12 cellular contexts compared by ENCODE assay signal in genomic region chr11:12418019-12418611, GRCh38. TPM values are rescaled to one million over a fixed set of nuclear protein-coding genes. Genes with fewer than 3 reads are reported as not detected.
A peak's percentile ranks its signal among the peaks of the same experiment; 100 is the strongest.
DNase-seq lines count a peak whose midpoint lies in the region; ATAC-seq, FAIRE-seq and TF ChIP-seq lines count a peak whose summit lies in the region.
"Had no signal": no experiment of that assay in that cellular context is flagged by ENCODE, and none has a peak within 500 bp of the region (broad histone marks: within the 10 kb centered on the region; RNA-seq: fewer than 3 reads in every experiment).

No MANE protein-coding gene starts in this region.

- H3K36me3 ChIP-seq in HepG2 (replicated peaks in 1 of 2; ENCODE audit: control insufficient read depth in 1 of 2, insufficient read depth in 2 of 2, low read length in 2 of 2) (no peaks in the 10 kb centered on the region), right lobe of liver (peaks cover 0 to 2% (median 0%) of the 10 kb centered on the region in 4 donors)
- H3K36me3 ChIP-seq: adrenal gland had no signal

- intact Hi-C loops in HepG2 (cut with micrococcal nuclease; ENCODE audit: unreplicated experiment) = no loop called here
- intact Hi-C loops in right lobe of liver (cut with DNase I) = no loop called here

- H3K27ac ChIP-seq in HepG2 (ENCODE audit: extremely low read length, insufficient read depth, low read length) (no peak overlapping the region), right lobe of liver (no peak overlapping the region)

- H3K36me3 Mint-ChIP-seq in nephron (ENCODE audit: low read depth) = peaks cover 5% of the 10 kb centered on the region

- no peak overlapping the region for H3K9ac ChIP-seq in HepG2 (ENCODE audit: insufficient read depth, low read depth, low read length)

- TF ChIP-seq POLR2A in HepG2 (IDR thresholded peaks at IDR 0.05; ENCODE audit: insufficient read depth in 1 of 2, low read depth in 2 of 2, low read length in 2 of 2) = no peak
- no peak for TF ChIP-seq POLR2A in right lobe of liver (IDR thresholded peaks at IDR 0.05)

- WGBS in HepG2 (ENCODE audit: low lambda C conversion rate) = 92% methylated on average over 7 of the region's 9 CpGs
- no CpG with 5 or more reads among the region's 9 CpGs for WGBS in right lobe of liver (ENCODE audit: insufficient coverage, low coverage, low lambda C conversion rate, missing lambda C conversion rate)

- H3K9me3 Mint-ChIP-seq in nephron = no peaks in the 10 kb centered on the region
- H3K9me3 Mint-ChIP-seq: nephron progenitor cell had no signal

- FAIRE-seq in HepG2 (lab: Jason Lieb, UNC) = no peak

- TF ChIP-seq EP300 in HepG2 (IDR thresholded peaks at IDR 0.05; ENCODE audit: low read depth in 2 of 2, low read length in 2 of 2) (no peak), HepG2 (CRISPR knock-in tag; IDR thresholded peaks at IDR 0.05; ENCODE audit: borderline replicate concordance) (no peak)

- TF ChIP-seq CTCF in HepG2 (CRISPR knock-in tag; IDR thresholded peaks at IDR 0.05) = no peak
- no peak for TF ChIP-seq CTCF in right lobe of liver (IDR thresholded peaks at IDR 0.05)
- TF ChIP-seq CTCF in nephron (IDR thresholded peaks at IDR 0.05; ENCODE audit: unreplicated experiment in 3 of 3) = no peak

- ATAC-seq in HepG2 (no peak), right lobe of liver (no peak)

- no peak overlapping the region for H2AFZ ChIP-seq in HepG2 (ENCODE audit: low read length)

- peaks cover 70% of the 10 kb centered on the region for H3K4me1 Mint-ChIP-seq in nephron

- no peak overlapping the region for H3K4me2 ChIP-seq in HepG2 (ENCODE audit: low read depth, low read length)

- POLR2A ChIA-PET in HepG2 (lab: Yijun Ruan, JAX) = no interaction called here

- no TSS peak for BruUV-seq in HepG2 (replicated peaks; lab: Mats Ljungman, UMichigan)

- H3K4me3 ChIP-seq in HepG2 (replicated peaks in 1 of 3; ENCODE audit: insufficient read depth in 1 of 3, low read depth in 2 of 3, low read length in 3 of 3) (no peak overlapping the region), right lobe of liver (no peak overlapping the region)
- H3K4me3 ChIP-seq: adrenal gland had no signal

- H3K4me3 Mint-ChIP-seq in nephron = no peak overlapping the region
- H3K4me3 Mint-ChIP-seq: nephron progenitor cell had no signal

- no peaks in the 10 kb centered on the region for H4K20me1 ChIP-seq in HepG2 (ENCODE audit: insufficient read depth, low read length)

- in situ Hi-C loops in HepG2 (cut with HindIII; ENCODE audit: extremely low pct_ligation_motif_present, low pct_unique_long_range_greater_than_20kb) = loop anchor here (10.0 kb wide), 1 partner anchor 63 kb away; no protein-coding TSS in a partner anchor

- H3K27me3 ChIP-seq in HepG2 (ENCODE audit: control insufficient read depth in 1 of 2, insufficient read depth in 2 of 2, low read length in 2 of 2) = no peaks in the 10 kb centered on the region
- H3K27me3 ChIP-seq in right lobe of liver = no peaks in the 10 kb centered on the region
- H3K27me3 ChIP-seq: adrenal gland had no signal

- H3K9me3 ChIP-seq in HepG2 (ENCODE audit: low read length) (no peaks in the 10 kb centered on the region), right lobe of liver (no peaks in the 10 kb centered on the region)
- H3K9me3 ChIP-seq: adrenal gland had no signal

- no peaks in the 10 kb centered on the region for H3K27me3 Mint-ChIP-seq in nephron (ENCODE audit: low read depth)

- no peak for TF ChIP-seq RAD21 in HepG2 (CRISPR knock-in tag; IDR thresholded peaks at IDR 0.05)

- no peaks in the 10 kb centered on the region for H3K79me2 ChIP-seq in HepG2 (ENCODE audit: insufficient read depth, low read length)

- H3K27ac Mint-ChIP-seq in nephron = peak overlapping the region in 2 of 3 experiments; percentile 42 to 66
- H3K27ac Mint-ChIP-seq: nephron progenitor cell had no signal

- no peaks in the 10 kb centered on the region for H3K4me1 ChIP-seq in HepG2 (ENCODE audit: insufficient read depth, low read length)
- H3K4me1 ChIP-seq in right lobe of liver = no peaks in the 10 kb centered on the region

- CTCF ChIA-PET in HepG2 (lab: Yijun Ruan, JAX; ENCODE audit: low intra/inter-chr PET ratio, low total read pairs) = no interaction called here

- DNase-seq in HepG2 (ENCODE audit: low spot score) (no peak), right lobe of liver (no peak), epidermal melanocyte (ENCODE audit: insufficient read length, low spot score) (peak; percentile 43), AG08396 (ENCODE audit: low spot score) (no peak), pons (ENCODE audit: low spot score) (no peak), hypothalamus (lab: John Stamatoyannopoulos, UW) (no peak), HuH-7 (ENCODE audit: low spot score) (no peak)
- DNase-seq: adrenal gland, GF-D8, NCI-H2029, nephron progenitor cell had no signal

TF ChIP-seq in HepG2, 621 proteins besides CTCF, POLR2A, EP300 and RAD21:
- no peak for TF ChIP-seq ZBTB7B (CRISPR knock-in tag; IDR thresholded peaks at IDR 0.05)
- no peak for TF ChIP-seq ZNF576 (CRISPR knock-in tag; IDR thresholded peaks at IDR 0.05)
- TF ChIP-seq MLX (CRISPR knock-in tag; IDR thresholded peaks at IDR 0.05) = no peak
- TF ChIP-seq MAFK (conservative IDR thresholded peaks at IDR 0.05 in 1 of 2, IDR thresholded peaks at IDR 0.05 in 1 of 2; ENCODE audit: low read length in 2 of 2) = no peak
- TF ChIP-seq ZNF33B (CRISPR knock-in tag; IDR thresholded peaks at IDR 0.05) = no peak
- no peak for TF ChIP-seq ZBTB8A (CRISPR knock-in tag; IDR thresholded peaks at IDR 0.05; ENCODE audit: borderline replicate concordance, low read depth)
- peak; percentile 19; the same call in 1 of the 2 replicates for TF ChIP-seq NFE2L2 (IDR thresholded peaks at IDR 0.05; ENCODE audit: low read length)
- no peak for TF ChIP-seq GABPA (IDR thresholded peaks at IDR 0.05; ENCODE audit: low read depth, low read length)
- TF ChIP-seq GABPA (CRISPR knock-in tag; IDR thresholded peaks at IDR 0.05; ENCODE audit: low read depth) = no peak
- TF ChIP-seq GPBP1L1 (CRISPR knock-in tag; IDR thresholded peaks at IDR 0.05) = no peak

RNA-seq across cellular contexts. Expression of gene PARVA, which starts 40.7 kb away (rescaled TPM):
- 9.1 and 10.5 TPM in 2 replicates for total RNA-seq in HepG2 (2016; rRNA removed; fragmentation: Illumina TruSeq; extraction: Trizol)
- total RNA-seq in HepG2 (2016; cell fraction: cytosol; rRNA removed; fragmentation: Illumina TruSeq; extraction: Trizol; ENCODE audit: low read depth) = 1.8 and 2.2 TPM in 2 replicates
- total RNA-seq in HepG2 (2016; cell fraction: insoluble cytoplasmic fraction; rRNA removed; fragmentation: Illumina TruSeq; extraction: Trizol) = 8.6 and 9.5 TPM in 2 replicates
- total RNA-seq in HepG2 (2016; cell fraction: membrane; rRNA removed; fragmentation: Illumina TruSeq; extraction: Trizol) = 3.8 and 4.3 TPM in 2 replicates
- total RNA-seq in HepG2 (2016; cell fraction: nucleus; rRNA removed; fragmentation: Illumina TruSeq; extraction: Trizol) = 7.8 and 8.1 TPM in 2 replicates
- polyA plus RNA-seq in HepG2 (2011; rRNA removed) = 5.2 and 5.9 TPM in 2 replicates
- 4.1 and 4.7 TPM in 2 replicates for polyA plus RNA-seq in HepG2 (2011; cell fraction: cytosol; rRNA removed)
- 4.3 and 5.3 TPM in 2 replicates for polyA plus RNA-seq in HepG2 (2011; cell fraction: nucleus; rRNA removed)
- 4.4 and 5.2 TPM in 2 replicates for polyA plus RNA-seq in HepG2 (2012)
- 2.5 and 3.0 TPM in 2 replicates for polyA plus RNA-seq in HepG2 (2016; cell fraction: cytosol; fragmentation: Illumina TruSeq; extraction: Trizol; ENCODE audit: low read depth)
- polyA plus RNA-seq in HepG2 (2016; cell fraction: insoluble cytoplasmic fraction; fragmentation: Illumina TruSeq; extraction: Trizol; ENCODE audit: low read depth) = 12.6 and 15.7 TPM in 2 replicates
- 3.6 and 4.7 TPM in 2 replicates for polyA plus RNA-seq in HepG2 (2016; cell fraction: membrane; fragmentation: Illumina TruSeq; extraction: Trizol; ENCODE audit: low read depth)
- polyA plus RNA-seq in HepG2 (2016; cell fraction: nucleus; fragmentation: Illumina TruSeq; extraction: Trizol; ENCODE audit: insufficient read depth, low read depth) = 9.2 and 10.3 TPM in 2 replicates
- polyA minus RNA-seq in HepG2 (2011; rRNA and poly(A)+ RNA removed; ENCODE audit: low replicate concordance) = 9.6 and 41.7 TPM in 2 replicates
- 5.2 and 5.6 TPM in 2 replicates for polyA minus RNA-seq in HepG2 (2011; cell fraction: cytosol; rRNA and poly(A)+ RNA removed)
- 8.2 and 10.3 TPM in 2 replicates for polyA minus RNA-seq in HepG2 (2011; cell fraction: nucleus; rRNA and poly(A)+ RNA removed)
- total RNA-seq in right lobe of liver = 10 to 100 TPM; 11.1 to 27.5 (median 21.8) TPM
